Comparison of ENCODE assay signal across 7 cellular contexts in genomic region chr1:207738418-207738774, GRCh38. TPM values are rescaled to one million over a fixed set of nuclear protein-coding genes. Genes with fewer than 3 reads are reported as not detected.
DNase-seq lines count a peak whose midpoint lies in the region; ATAC-seq, FAIRE-seq and TF ChIP-seq lines count a peak whose summit lies in the region.
"Not testable (repeated sequence)": the region's sequence is repeated elsewhere in the genome, so short reads cannot be mapped to it uniquely, and the experiment has no call there.

No MANE protein-coding gene starts in this region.

- peak overlapping the region; percentile 26 for H3K27ac ChIP-seq in VCaP
- H3K27ac ChIP-seq in keratinocyte (ENCODE audit: control insufficient read depth, insufficient read depth, low read length), result not testable (repeated sequence)

- not testable (repeated sequence) for H3K36me3 Mint-ChIP-seq in Caco-2 (ENCODE audit: insufficient read depth, unreplicated experiment); activated T-cell treated with anti-CD3 and anti-CD28 coated beads, Interleukin-2, amount 50 U/mL, for 72 hours (ENCODE audit: insufficient read depth in 2 of 2)

- not testable (repeated sequence) for H3K79me2 ChIP-seq in keratinocyte (ENCODE audit: control insufficient read depth, insufficient read depth, low read length)

- H2AFZ ChIP-seq in keratinocyte (ENCODE audit: control insufficient read depth, low read length), result not testable (repeated sequence)

- BruUV-seq in Caco-2 (replicated peaks; lab: Mats Ljungman, UMichigan), result not testable (repeated sequence)

- intact Hi-C loops in Caco-2 (cut with micrococcal nuclease; ENCODE audit: unreplicated experiment), result not testable (repeated sequence)

- H3K4me2 ChIP-seq in keratinocyte (ENCODE audit: control insufficient read depth, extremely low read depth, insufficient read depth, low read depth, low read length), result not testable (repeated sequence)

- not testable (repeated sequence) for H4K20me1 ChIP-seq in keratinocyte (ENCODE audit: control insufficient read depth, extremely low read depth, insufficient read depth, low read length)

- peak; percentile 46 for FAIRE-seq in keratinocyte (lab: Jason Lieb, UNC)

- not testable (repeated sequence) for H3K4me1 ChIP-seq in Caco-2; keratinocyte (ENCODE audit: control insufficient read depth, extremely low read depth, insufficient read depth, low read length)

- H3K9ac ChIP-seq in keratinocyte (ENCODE audit: control insufficient read depth, extremely low read depth, insufficient read depth, low read length), result not testable (repeated sequence)

- not testable (repeated sequence) for H3K27me3 Mint-ChIP-seq in Caco-2 (ENCODE audit: insufficient read depth, unreplicated experiment); activated T-cell treated with anti-CD3 and anti-CD28 coated beads, Interleukin-2, amount 50 U/mL, for 72 hours (ENCODE audit: low read depth)

- not testable (repeated sequence) for H3K9me3 Mint-ChIP-seq in Caco-2 (ENCODE audit: unreplicated experiment); activated T-cell treated with anti-CD3 and anti-CD28 coated beads, Interleukin-2, amount 50 U/mL, for 72 hours

- peak; percentile 49 to 51 for ATAC-seq in activated T-cell treated with anti-CD3 and anti-CD28 coated beads, Interleukin-2, amount 50 U/mL, for 72 hours (replicated peaks in 1 of 2)
- ATAC-seq in omental fat pad (ENCODE audit: low FRiP score), result peak; percentile 83

- not testable (repeated sequence) for H3K9me1 ChIP-seq in keratinocyte (ENCODE audit: control insufficient read depth, extremely low read depth, insufficient read depth, low read length)

- H3K4me1 Mint-ChIP-seq in Caco-2 (ENCODE audit: low read depth, unreplicated experiment), result peaks cover 17% of the 10 kb centered on the region
- not testable (repeated sequence) for H3K4me1 Mint-ChIP-seq in activated T-cell treated with anti-CD3 and anti-CD28 coated beads, Interleukin-2, amount 50 U/mL, for 72 hours (ENCODE audit: low read depth)

- H3K4me3 ChIP-seq in Caco-2 (ENCODE audit: low read depth, low read length); keratinocyte (ENCODE audit: control insufficient read depth in 2 of 3, extremely low read depth in 1 of 3, insufficient read depth in 2 of 3, low read depth in 1 of 3, low read length in 3 of 3): not testable (repeated sequence)

- not testable (repeated sequence) for H3K36me3 ChIP-seq in Caco-2 (ENCODE audit: control insufficient read depth, insufficient read depth, low read length); keratinocyte (ENCODE audit: control insufficient read depth in 2 of 2, extremely low read depth in 1 of 2, insufficient read depth in 2 of 2, low read length in 2 of 2)

- not testable (repeated sequence) for DNase-seq in Caco-2; activated T-cell treated with anti-CD3 and anti-CD28 coated beads, Interleukin-2, amount 50 U/mL, for 72 hours; keratinocyte (ENCODE audit: low read depth, low spot score); omental fat pad (ENCODE audit: low spot score)
- peak; percentile 4 for DNase-seq in NCI-H1105 treated with DMSO at 0.1 percent for 48 hours (lab: John Stamatoyannopoulos, UW)
- peak; percentile 55 for DNase-seq in central memory CD4-positive, alpha-beta T cell

- not testable (repeated sequence) for TF ChIP-seq CTCF in Caco-2 (IDR thresholded peaks at IDR 0.05; ENCODE audit: insufficient read depth in 1 of 2, low read depth in 1 of 2, low read length in 1 of 2, severe bottlenecking in 1 of 2, unreplicated experiment in 1 of 2); VCaP (conservative IDR thresholded peaks at IDR 0.05); keratinocyte (optimal IDR thresholded peaks at IDR 0.05 in 1 of 3, IDR thresholded peaks at IDR 0.05 in 1 of 3, conservative IDR thresholded peaks at IDR 0.05 in 1 of 3; ENCODE audit: extremely low read depth in 1 of 3, insufficient read depth in 2 of 3, low read length in 3 of 3); omental fat pad (IDR thresholded peaks at IDR 0.05)

- CTCF ChIA-PET in Caco-2 (lab: Charles Lee), result interaction anchor here (0.6 kb wide), 1 partner anchor 20 kb away, joined by 3 read pairs; no protein-coding TSS in a partner anchor

- H3K4me3 Mint-ChIP-seq in Caco-2 (ENCODE audit: unreplicated experiment); activated T-cell treated with anti-CD3 and anti-CD28 coated beads, Interleukin-2, amount 50 U/mL, for 72 hours: not testable (repeated sequence)

- dilution Hi-C loops in keratinocyte (cut with MboI; ENCODE audit: extremely low pct_ligation_motif_present, low sequenced_read_pairs), result not testable (repeated sequence)

- not testable (repeated sequence) for H3K27me3 ChIP-seq in Caco-2 (replicated peaks; ENCODE audit: control insufficient read depth, insufficient read depth, low read length); keratinocyte (ENCODE audit: control insufficient read depth, extremely low read depth, insufficient read depth, low read length)

- POLR2A ChIA-PET in Caco-2 (lab: Charles Lee), result not testable (repeated sequence)

- H3K27ac Mint-ChIP-seq in Caco-2 (ENCODE audit: unreplicated experiment), result peak overlapping the region; percentile 9
- H3K27ac Mint-ChIP-seq in activated T-cell treated with anti-CD3 and anti-CD28 coated beads, Interleukin-2, amount 50 U/mL, for 72 hours, result not testable (repeated sequence)

- not testable (repeated sequence) for H3K9me3 ChIP-seq in Caco-2; keratinocyte (ENCODE audit: control insufficient read depth, low read depth, low read length)

RNA-seq across cellular contexts. Expression of gene CD46, which starts 13.5 kb away (rescaled TPM):
- 152 and 166 TPM in 2 replicates for total RNA-seq in Caco-2 (2022)
- 100 to 1,000 TPM; 108 to 120 TPM for total RNA-seq in activated T-cell treated with anti-CD3 and anti-CD28 coated beads, Interleukin-2, amount 50 U/mL, for 72 hours
- polyA plus RNA-seq in keratinocyte, result 121 to 298 TPM (median 215 TPM) in 3 replicates
- 29.9 TPM for polyA plus RNA-seq in keratinocyte (2011; ENCODE audit: low read depth)
- 29.2 and 66.0 TPM in 2 replicates for polyA plus RNA-seq in keratinocyte (2011; cell fraction: cytosol; rRNA removed)
- 343 and 455 TPM in 2 replicates for polyA plus RNA-seq in keratinocyte (2011; cell fraction: nucleus; rRNA removed)
- polyA plus RNA-seq in keratinocyte (2012; ENCODE audit: low replicate concordance), result 76.8 and 89.3 TPM in 2 replicates
- polyA minus RNA-seq in keratinocyte, result 25.5 to 97.5 TPM (median 66.4 TPM) in 3 replicates
- polyA minus RNA-seq in keratinocyte (2011; cell fraction: cytosol; rRNA and poly(A)+ RNA removed), result 54.7 TPM
- 159 and 277 TPM in 2 replicates for polyA minus RNA-seq in keratinocyte (2011; cell fraction: nucleus; rRNA and poly(A)+ RNA removed)
- total RNA-seq in omental fat pad, result 100 to 1,000 TPM; 153 to 197 (median 174) TPM
